8 cellular contexts compared by ENCODE assay signal in the genomic region with DNA sequence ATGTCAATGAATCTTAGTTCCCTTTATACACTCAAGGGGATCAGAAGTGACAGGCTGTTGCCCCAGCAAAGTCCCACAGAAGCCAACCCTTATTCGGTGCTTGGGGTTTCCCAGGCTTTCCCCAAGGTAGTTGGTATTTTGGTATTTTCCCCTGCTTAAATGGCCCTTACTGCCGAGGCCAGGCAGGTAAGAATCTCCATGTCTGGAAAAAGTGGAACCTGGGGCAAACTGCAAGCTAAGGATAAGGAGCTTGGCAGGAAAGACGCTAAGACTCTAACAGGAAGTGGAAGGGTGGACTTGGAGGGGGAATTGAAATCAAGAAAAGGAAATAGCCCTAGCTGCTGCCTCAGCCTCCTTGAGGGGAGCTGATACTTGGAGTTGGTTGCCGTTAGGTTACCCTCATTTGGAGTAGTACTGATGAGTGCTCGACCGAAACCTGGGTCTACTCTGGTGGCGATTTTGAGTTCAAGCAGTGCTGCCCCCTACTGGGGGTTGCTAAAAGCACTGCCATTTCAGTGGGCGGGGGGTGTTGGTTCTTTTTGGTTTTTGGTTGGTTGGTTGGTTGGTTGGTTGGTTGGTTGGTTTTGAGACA. TPM values are rescaled to one million over a fixed set of nuclear protein-coding genes. Genes with fewer than 3 reads are reported as not detected.
DNase-seq lines count a peak whose midpoint lies in the region; ATAC-seq, FAIRE-seq and TF ChIP-seq lines count a peak whose summit lies in the region.

No MANE protein-coding gene starts in this region.

- peak overlapping the region; percentile 93 for H3K27ac Mint-ChIP-seq in activated naive CD4-positive, alpha-beta T cell treated with anti-CD3 and anti-CD28 coated beads, Interleukin-2, amount 50 U/mL, for 24 hours

- CTCF ChIA-PET in AG04449 (lab: Yijun Ruan, JAX), result interaction anchor here (0.6 to 7.8 kb wide), 14 partner anchors 9 to 1196 kb away, joined by 3 to 75 read pairs (median 5); a partner anchor contains a TSS

- no peaks in the 10 kb centered on the region for H3K27me3 Mint-ChIP-seq in activated naive CD4-positive, alpha-beta T cell treated with anti-CD3 and anti-CD28 coated beads, Interleukin-2, amount 50 U/mL, for 24 hours

- peak overlapping the region; percentile 62 for H3K4me3 Mint-ChIP-seq in activated naive CD4-positive, alpha-beta T cell treated with anti-CD3 and anti-CD28 coated beads, Interleukin-2, amount 50 U/mL, for 24 hours

- H3K9me3 ChIP-seq in keratinocyte (ENCODE audit: control insufficient read depth, low read depth, low read length), result no peaks in the 10 kb centered on the region

- H2AFZ ChIP-seq in keratinocyte (ENCODE audit: control insufficient read depth, low read length), result no peak overlapping the region

- peak; percentile 74 for ATAC-seq in GM18867 (IDR thresholded peaks at IDR 0.05; ENCODE audit: unreplicated experiment)
- peak; percentile 74 for ATAC-seq in HG03095 (IDR thresholded peaks at IDR 0.05; ENCODE audit: unreplicated experiment)

- DNase-seq in AG04449 (ENCODE audit: low read depth, low spot score) (no peak), SKM-1 treated with dmso at 0.1 percent for 144 hours (lab: John Stamatoyannopoulos, UW; ENCODE audit: unreplicated experiment) (peak; percentile 84), keratinocyte (ENCODE audit: low read depth, low spot score) (no peak), NCI-H187 (lab: John Stamatoyannopoulos, UW) (no peak)
- DNase-seq in stimulated activated CD8-positive, alpha-beta memory T cell treated with anti-CD3 and anti-CD28 coated beads, Interleukin-12 subunit alpha, Interleukin-12 subunit beta, amount 100 ng/mL, for 4 hours (ENCODE audit: low read depth), result peak; percentile 40

- dilution Hi-C loops in keratinocyte (cut with MboI; ENCODE audit: extremely low pct_ligation_motif_present, low sequenced_read_pairs), result no loop called here

- H3K9me3 Mint-ChIP-seq in activated naive CD4-positive, alpha-beta T cell treated with anti-CD3 and anti-CD28 coated beads, Interleukin-2, amount 50 U/mL, for 24 hours, result no peaks in the 10 kb centered on the region

- peaks cover 11% of the 10 kb centered on the region for H4K20me1 ChIP-seq in keratinocyte (ENCODE audit: control insufficient read depth, extremely low read depth, insufficient read depth, low read length)

- no peak overlapping the region for H3K27ac ChIP-seq in keratinocyte (ENCODE audit: control insufficient read depth, insufficient read depth, low read length)

- no peaks in the 10 kb centered on the region for H3K27me3 ChIP-seq in keratinocyte (ENCODE audit: control insufficient read depth, extremely low read depth, insufficient read depth, low read length)

- H3K4me3 ChIP-seq in AG04449 (ENCODE audit: low read depth, low read length), result no peak overlapping the region
- no peak overlapping the region for H3K4me3 ChIP-seq in keratinocyte (ENCODE audit: control insufficient read depth in 2 of 3, extremely low read depth in 1 of 3, insufficient read depth in 2 of 3, low read depth in 1 of 3, low read length in 3 of 3)

- H3K4me1 Mint-ChIP-seq in activated naive CD4-positive, alpha-beta T cell treated with anti-CD3 and anti-CD28 coated beads, Interleukin-2, amount 50 U/mL, for 24 hours, result peaks cover 32% of the 10 kb centered on the region

- H3K36me3 Mint-ChIP-seq in activated naive CD4-positive, alpha-beta T cell treated with anti-CD3 and anti-CD28 coated beads, Interleukin-2, amount 50 U/mL, for 24 hours, result peaks cover 6% of the 10 kb centered on the region

- peak; percentile 34 for FAIRE-seq in keratinocyte (lab: Jason Lieb, UNC)

- POLR2A ChIA-PET in AG04449 (lab: Yijun Ruan, JAX), result no interaction called here

- peaks cover 22 to 25% of the 10 kb centered on the region in 2 experiments for H3K36me3 ChIP-seq in keratinocyte (ENCODE audit: control insufficient read depth in 2 of 2, extremely low read depth in 1 of 2, insufficient read depth in 2 of 2, low read length in 2 of 2)

- H3K4me1 ChIP-seq in keratinocyte (ENCODE audit: control insufficient read depth, extremely low read depth, insufficient read depth, low read length), result peaks cover 3% of the 10 kb centered on the region

- no peaks in the 10 kb centered on the region for H3K9me1 ChIP-seq in keratinocyte (ENCODE audit: control insufficient read depth, extremely low read depth, insufficient read depth, low read length)

- no peaks in the 10 kb centered on the region for H3K79me2 ChIP-seq in keratinocyte (ENCODE audit: control insufficient read depth, insufficient read depth, low read length)

- peak; percentile 52 for TF ChIP-seq CTCF in AG04449 (IDR thresholded peaks at IDR 0.05; ENCODE audit: insufficient read depth, low read length, missing control alignments)
- peak; percentile 65 to 75 (median 70) for TF ChIP-seq CTCF in keratinocyte (optimal IDR thresholded peaks at IDR 0.05 in 1 of 3, IDR thresholded peaks at IDR 0.05 in 1 of 3, conservative IDR thresholded peaks at IDR 0.05 in 1 of 3; ENCODE audit: extremely low read depth in 1 of 3, insufficient read depth in 2 of 3, low read length in 3 of 3)

- no peak overlapping the region for H3K9ac ChIP-seq in keratinocyte (ENCODE audit: control insufficient read depth, extremely low read depth, insufficient read depth, low read length)

- H3K4me2 ChIP-seq in keratinocyte (ENCODE audit: control insufficient read depth, extremely low read depth, insufficient read depth, low read depth, low read length), result no peak overlapping the region

RNA-seq across cellular contexts. Expression of a gene that starts 3.3 kb away (rescaled TPM):
- polyA plus RNA-seq in keratinocyte, result 0.10 to 0.18 TPM (median 0.12 TPM) in 3 replicates
- not detected for polyA plus RNA-seq in keratinocyte (2011; ENCODE audit: low read depth)
- 0.05 TPM in 1 of 2 replicates, not detected in the other for polyA plus RNA-seq in keratinocyte (2011; cell fraction: cytosol; rRNA removed)
- polyA plus RNA-seq in keratinocyte (2011; cell fraction: nucleus; rRNA removed), result 0.57 and 1.0 TPM in 2 replicates
- 0.08 and 0.59 TPM in 2 replicates for polyA plus RNA-seq in keratinocyte (2012; ENCODE audit: low replicate concordance)
- polyA minus RNA-seq in keratinocyte, result 0.42 to 0.92 TPM in 2 of 3 replicates, not detected in the other
- not detected for polyA minus RNA-seq in keratinocyte (2011; cell fraction: cytosol; rRNA and poly(A)+ RNA removed)
- 1.3 and 1.8 TPM in 2 replicates for polyA minus RNA-seq in keratinocyte (2011; cell fraction: nucleus; rRNA and poly(A)+ RNA removed)

RNA-seq across cellular contexts. Expression of a gene that starts 12.5 kb away (rescaled TPM):
- 76.3 to 94.3 TPM (median 78.4 TPM) in 3 replicates for polyA plus RNA-seq in keratinocyte
- 115 TPM for polyA plus RNA-seq in keratinocyte (2011; ENCODE audit: low read depth)
- polyA plus RNA-seq in keratinocyte (2011; cell fraction: cytosol; rRNA removed), result 46.1 and 129 TPM in 2 replicates
- 108 and 122 TPM in 2 replicates for polyA plus RNA-seq in keratinocyte (2011; cell fraction: nucleus; rRNA removed)
- polyA plus RNA-seq in keratinocyte (2012; ENCODE audit: low replicate concordance), result 113 and 114 TPM in 2 replicates
- polyA minus RNA-seq in keratinocyte, result 54.2 to 86.2 TPM (median 64.0 TPM) in 3 replicates
- polyA minus RNA-seq in keratinocyte (2011; cell fraction: cytosol; rRNA and poly(A)+ RNA removed), result 100 TPM
- 44.9 and 45.3 TPM in 2 replicates for polyA minus RNA-seq in keratinocyte (2011; cell fraction: nucleus; rRNA and poly(A)+ RNA removed)

RNA-seq across cellular contexts. Expression of a gene that starts 12.8 kb away (rescaled TPM):
- polyA plus RNA-seq in keratinocyte, result 21.8 to 36.2 TPM (median 22.8 TPM) in 3 replicates
- polyA plus RNA-seq in keratinocyte (2011; ENCODE audit: low read depth), result 10.8 TPM
- 20.8 and 30.2 TPM in 2 replicates for polyA plus RNA-seq in keratinocyte (2011; cell fraction: cytosol; rRNA removed)
- 21.9 and 23.9 TPM in 2 replicates for polyA plus RNA-seq in keratinocyte (2011; cell fraction: nucleus; rRNA removed)
- polyA plus RNA-seq in keratinocyte (2012; ENCODE audit: low replicate concordance), result 29.2 and 36.6 TPM in 2 replicates
- 6.2 to 31.2 TPM (median 9.2 TPM) in 3 replicates for polyA minus RNA-seq in keratinocyte
- polyA minus RNA-seq in keratinocyte (2011; cell fraction: cytosol; rRNA and poly(A)+ RNA removed), result 13.4 TPM
- 5.5 and 7.0 TPM in 2 replicates for polyA minus RNA-seq in keratinocyte (2011; cell fraction: nucleus; rRNA and poly(A)+ RNA removed)

RNA-seq across cellular contexts. Expression of a gene that starts 34.8 kb away (rescaled TPM):
- polyA plus RNA-seq in keratinocyte, result 609 to 905 TPM (median 751 TPM) in 3 replicates
- 191 TPM for polyA plus RNA-seq in keratinocyte (2011; ENCODE audit: low read depth)
- polyA plus RNA-seq in keratinocyte (2011; cell fraction: cytosol; rRNA removed), result 813 and 945 TPM in 2 replicates
- 1,406 and 1,501 TPM in 2 replicates for polyA plus RNA-seq in keratinocyte (2011; cell fraction: nucleus; rRNA removed)
- polyA plus RNA-seq in keratinocyte (2012; ENCODE audit: low replicate concordance), result 664 and 1,481 TPM in 2 replicates
- polyA minus RNA-seq in keratinocyte, result 637 to 1,645 TPM (median 916 TPM) in 3 replicates
- polyA minus RNA-seq in keratinocyte (2011; cell fraction: cytosol; rRNA and poly(A)+ RNA removed), result 623 TPM
- 527 and 748 TPM in 2 replicates for polyA minus RNA-seq in keratinocyte (2011; cell fraction: nucleus; rRNA and poly(A)+ RNA removed)

RNA-seq across cellular contexts. Expression of a gene that starts 40.5 kb away (rescaled TPM):
- polyA plus RNA-seq in keratinocyte, result 945 to 1,145 TPM (median 1,121 TPM) in 3 replicates
- polyA plus RNA-seq in keratinocyte (2011; ENCODE audit: low read depth), result 432 TPM
- 1,009 and 1,286 TPM in 2 replicates for polyA plus RNA-seq in keratinocyte (2011; cell fraction: cytosol; rRNA removed)
- polyA plus RNA-seq in keratinocyte (2011; cell fraction: nucleus; rRNA removed), result 415 and 500 TPM in 2 replicates
- polyA plus RNA-seq in keratinocyte (2012; ENCODE audit: low replicate concordance), result 609 and 708 TPM in 2 replicates
- 462 to 612 TPM (median 564 TPM) in 3 replicates for polyA minus RNA-seq in keratinocyte
- polyA minus RNA-seq in keratinocyte (2011; cell fraction: cytosol; rRNA and poly(A)+ RNA removed), result 403 TPM
- 154 and 230 TPM in 2 replicates for polyA minus RNA-seq in keratinocyte (2011; cell fraction: nucleus; rRNA and poly(A)+ RNA removed)

Comparison
In these comparisons a context has a peak if more than half of its experiments do, and no peak if none do; other contexts are left out.
1. DNase-seq: peak in SKM-1 treated with dmso at 0.1 percent for 144 hours (single experiment) and stimulated activated CD8-positive, alpha-beta memory T cell treated with anti-CD3 and anti-CD28 coated beads, Interleukin-12 subunit alpha, Interleukin-12 subunit beta, amount 100 ng/mL, for 4 hours (single experiment); none in AG04449 (single experiment), keratinocyte (single experiment) and NCI-H187 (0 of 2).